ENCODE assay signal across 8 cellular contexts in the genomic region with DNA sequence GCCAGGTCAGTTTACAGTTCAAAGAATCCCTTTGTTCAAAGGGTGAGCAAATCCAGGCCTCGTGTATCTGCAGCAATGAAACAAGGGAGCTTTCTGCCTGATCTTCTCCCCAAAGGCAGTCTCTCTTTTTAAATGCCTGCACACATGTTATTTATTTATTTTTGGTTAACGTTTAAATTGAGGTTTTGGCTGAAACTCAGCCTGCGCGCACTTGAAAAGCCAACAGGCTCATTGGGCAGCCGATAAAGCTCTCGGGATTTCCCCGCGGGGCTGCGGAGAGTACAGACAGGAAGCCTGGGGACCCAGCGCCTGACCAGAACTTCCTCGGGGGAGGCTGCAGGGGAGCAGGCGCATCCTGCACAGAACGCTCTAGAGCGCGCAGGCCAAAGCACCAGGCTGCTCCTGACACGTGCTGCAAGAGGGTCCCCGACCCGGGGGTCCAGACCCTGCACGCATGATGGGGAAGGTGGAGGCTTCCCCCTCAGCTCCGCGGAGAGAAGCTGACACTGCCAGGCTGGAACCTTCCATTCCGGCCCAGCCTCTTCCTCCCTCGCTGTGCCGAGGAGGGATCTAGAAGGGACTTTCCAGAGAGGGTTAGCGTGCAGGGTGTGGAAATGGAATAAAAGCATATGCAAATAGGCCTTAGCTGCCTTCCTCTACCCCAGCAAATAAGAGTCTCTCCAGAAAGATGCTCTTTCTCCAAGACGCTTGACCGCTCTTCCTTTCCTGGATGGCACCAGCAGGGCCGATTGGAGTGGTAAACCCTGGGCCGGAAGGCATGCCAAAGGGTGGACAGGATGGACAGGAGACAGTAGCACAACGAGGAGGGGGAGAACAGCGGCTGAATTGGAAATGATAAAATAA. TPM values are rescaled to one million over a fixed set of nuclear protein-coding genes. Genes with fewer than 3 reads are reported as not detected.
DNase-seq lines count a peak whose midpoint lies in the region; ATAC-seq and TF ChIP-seq lines count a peak whose summit lies in the region.

No MANE protein-coding gene starts in this region.

- ATAC-seq in GM18508 (IDR thresholded peaks at IDR 0.05; ENCODE audit: insufficient read depth, unreplicated experiment) (peak; percentile 87), HG02885 (IDR thresholded peaks at IDR 0.05; ENCODE audit: poor library complexity, unreplicated experiment) (peak; percentile 87)

- POLR2A ChIA-PET in HEK293T (lab: Yijun Ruan, JAX) = no interaction called here

- H3K9me3 ChIP-seq in SJSA1 (replicated peaks) = no peaks in the 10 kb centered on the region
- no peaks in the 10 kb centered on the region for H3K9me3 ChIP-seq in sigmoid colon

- no peaks in the 10 kb centered on the region for H3K27me3 ChIP-seq in SJSA1 (replicated peaks)
- H3K27me3 ChIP-seq in sigmoid colon = no peaks in the 10 kb centered on the region

- no peak for TF ChIP-seq POLR2A in sigmoid colon (IDR thresholded peaks at IDR 0.05)

- peak; percentile 94 to 96 for DNase-seq in SJSA1 (ENCODE audit: low read depth in 1 of 2, low spot score in 2 of 2)
- peak; percentile 7 to 39 (median 34) for DNase-seq in activated naive CD4-positive, alpha-beta T cell (lab: John Stamatoyannopoulos, UW)
- DNase-seq in head of caudate nucleus = peak in 41 of 42 donors; percentile 13 to 68 (median 40)
- DNase-seq in sigmoid colon = peak; percentile 81
- DNase-seq in HEK293T (ENCODE audit: extremely low spot score) = no peak
- no peak for DNase-seq in NCI-H526 (lab: John Stamatoyannopoulos, UW)

- peak overlapping the region; percentile 25 for H3K4me3 ChIP-seq in SJSA1
- H3K4me3 ChIP-seq in sigmoid colon = peak overlapping the region in 3 of 4 donors; percentile 23 to 36 (median 24)

- H3K4me1 ChIP-seq in SJSA1 (replicated peaks) (peaks cover 53% of the 10 kb centered on the region), sigmoid colon (peaks cover 0 to 34% (median 18%) of the 10 kb centered on the region in 4 donors)

- peak overlapping the region; percentile 49 for H3K27ac ChIP-seq in SJSA1
- peak overlapping the region in 3 of 4 donors; percentile 34 to 57 (median 46) for H3K27ac ChIP-seq in sigmoid colon

- no peak for TF ChIP-seq CTCF in sigmoid colon (IDR thresholded peaks at IDR 0.05)

- WGBS in sigmoid colon, 2 donors = 2 to 6% methylated on average over 31 of the region's 31 CpGs

- H3K36me3 ChIP-seq in SJSA1 (no peaks in the 10 kb centered on the region), sigmoid colon (no peaks in the 10 kb centered on the region)

- intact Hi-C loops in head of caudate nucleus (cut with DNase I) = no loop called here
- intact Hi-C loops in sigmoid colon (cut with DNase I) = no loop called here

- TF ChIP-seq EP300 in sigmoid colon (IDR thresholded peaks at IDR 0.05) = no peak

- CTCF ChIA-PET in HEK293T (lab: Yijun Ruan, JAX) = interaction anchor here (0.6 to 2.5 kb wide), 2 partner anchors 29 to 1302 kb away, joined by 3 to 12 read pairs; no protein-coding TSS in a partner anchor

TF ChIP-seq in HEK293T, 16 proteins besides CTCF, POLR2A, EP300 and RAD21:
- TF ChIP-seq ELF4 (IDR thresholded peaks at IDR 0.05) (no peak), FOXM1 (IDR thresholded peaks at IDR 0.05; ENCODE audit: borderline replicate concordance) (no peak), L3MBTL2 (conservative IDR thresholded peaks at IDR 0.05) (no peak), BHLHE40 (IDR thresholded peaks at IDR 0.05; ENCODE audit: borderline replicate concordance) (no peak), ZNF384 (IDR thresholded peaks at IDR 0.05) (no peak)
- TF ChIP-seq, protein P1, sequence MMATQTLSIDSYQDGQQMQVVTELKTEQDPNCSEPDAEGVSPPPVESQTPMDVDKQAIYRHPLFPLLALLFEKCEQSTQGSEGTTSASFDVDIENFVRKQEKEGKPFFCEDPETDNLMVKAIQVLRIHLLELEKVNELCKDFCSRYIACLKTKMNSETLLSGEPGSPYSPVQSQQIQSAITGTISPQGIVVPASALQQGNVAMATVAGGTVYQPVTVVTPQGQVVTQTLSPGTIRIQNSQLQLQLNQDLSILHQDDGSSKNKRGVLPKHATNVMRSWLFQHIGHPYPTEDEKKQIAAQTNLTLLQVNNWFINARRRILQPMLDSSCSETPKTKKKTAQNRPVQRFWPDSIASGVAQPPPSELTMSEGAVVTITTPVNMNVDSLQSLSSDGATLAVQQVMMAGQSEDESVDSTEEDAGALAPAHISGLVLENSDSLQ (IDR thresholded peaks at IDR 0.05) = no peak
TF ChIP-seq in HEK293T: peak in this region for 0.

RNA-seq across cellular contexts. Expression of a gene that starts 46.1 kb away (rescaled TPM):
- total RNA-seq in SJSA1 (2014; rRNA removed; shearing (Covaris generic)) = 659 and 829 TPM in 2 replicates
- total RNA-seq in sigmoid colon = 10 to 100 TPM in 1 of 4 donors, 1 to 10 TPM in 3; 1.8 to 11.9 (median 4.7) TPM
- 10 to 100 TPM; 15.0 to 93.8 (median 30.7) TPM for polyA plus RNA-seq in sigmoid colon

RNA-seq across cellular contexts. Expression of a gene that starts 48.9 kb away (rescaled TPM):
- 71.1 and 102 TPM in 2 replicates for total RNA-seq in SJSA1 (2014; rRNA removed; shearing (Covaris generic))
- 10 to 100 TPM; 22.4 to 80.3 (median 65.6) TPM for total RNA-seq in sigmoid colon
- polyA plus RNA-seq in sigmoid colon = 10 to 100 TPM; 27.8 to 44.4 (median 37.9) TPM

Comparison
In these comparisons a context has a peak if more than half of its experiments do, and no peak if none do; other contexts are left out.
1. DNase-seq: peak in SJSA1 (2 of 2), activated naive CD4-positive, alpha-beta T cell (4 of 4), head of caudate nucleus (41 of 42) and sigmoid colon (single experiment); none in HEK293T (single experiment) and NCI-H526 (0 of 2).
2. RNA of a gene that starts 46.1 kb away (total RNA-seq): 659 to 829 TPM in SJSA1; 1.8 to 11.9 TPM in sigmoid colon; every median in the first group is over 10 times any median in the second.